Comparison of ENCODE assay signal across 11 cellular contexts in genomic region chr19:29293736-29294342, GRCh38.
"Had no signal": no experiment of that assay in that cellular context is flagged by ENCODE, and none has a peak within 500 bp of the region (broad histone marks: within the 10 kb centered on the region; RNA-seq: fewer than 3 reads in every experiment).

No MANE protein-coding gene starts in this region.

- H3K9me3 ChIP-seq: testis, uterus had no signal

- H3K4me1 ChIP-seq: testis, uterus had no signal

- H3K4me3 Mint-ChIP-seq: activated CD4-positive, alpha-beta memory T cell treated with anti-CD3 and anti-CD28 coated beads for 36 hours; activated naive CD4-positive, alpha-beta T cell treated with anti-CD3 and anti-CD28 coated beads, Interleukin-2, amount 50 U/mL, for 24 hours; naive thymus-derived CD8-positive, alpha-beta T cell had no signal

- H3K4me1 Mint-ChIP-seq: activated naive CD4-positive, alpha-beta T cell treated with anti-CD3 and anti-CD28 coated beads, Interleukin-2, amount 50 U/mL, for 24 hours; naive thymus-derived CD8-positive, alpha-beta T cell had no signal

- ATAC-seq: activated CD4-positive, CD25-positive, alpha-beta regulatory T cell treated with anti-CD3 and anti-CD28 coated beads, Interleukin-2, amount 50 U/mL, for 24 hours; left colon; naive thymus-derived CD8-positive, alpha-beta T cell had no signal

- H3K27ac Mint-ChIP-seq: activated CD4-positive, alpha-beta memory T cell treated with anti-CD3 and anti-CD28 coated beads for 36 hours; activated naive CD4-positive, alpha-beta T cell treated with anti-CD3 and anti-CD28 coated beads, Interleukin-2, amount 50 U/mL, for 24 hours had no signal

- H3K27me3 ChIP-seq: brain microvascular endothelial cell, testis, uterus had no signal

- H3K9me3 Mint-ChIP-seq: activated CD4-positive, alpha-beta memory T cell treated with anti-CD3 and anti-CD28 coated beads for 36 hours; activated naive CD4-positive, alpha-beta T cell treated with anti-CD3 and anti-CD28 coated beads, Interleukin-2, amount 50 U/mL, for 24 hours; naive thymus-derived CD8-positive, alpha-beta T cell; stimulated activated naive CD8-positive, alpha-beta T cell treated with anti-CD3 and anti-CD28 coated beads, Interleukin-15, Interleukin-2, amounts not matched to agents 100 ng/mL and 50 ng/mL, for 24 hours had no signal

- H3K36me3 ChIP-seq: brain microvascular endothelial cell, uterus had no signal

- H3K36me3 Mint-ChIP-seq: activated CD4-positive, alpha-beta memory T cell treated with anti-CD3 and anti-CD28 coated beads for 36 hours; activated naive CD4-positive, alpha-beta T cell treated with anti-CD3 and anti-CD28 coated beads, Interleukin-2, amount 50 U/mL, for 24 hours; naive thymus-derived CD8-positive, alpha-beta T cell had no signal

- H3K27ac ChIP-seq: brain microvascular endothelial cell, testis, uterus had no signal

- DNase-seq: activated CD4-positive, alpha-beta memory T cell treated with anti-CD3 and anti-CD28 coated beads for 36 hours; brain microvascular endothelial cell; left colon; naive thymus-derived CD8-positive, alpha-beta T cell; stimulated activated CD4-positive, alpha-beta T cell treated with anti-CD3 and anti-CD28 coated beads, Interleukin-12 subunit alpha, Interleukin-12 subunit beta, amount 100 ng/mL, for 4 hours; testis; uterus had no signal

- H3K4me3 ChIP-seq: lung, testis, uterus had no signal
